ENCODE assay signal across 1 cellular context in genomic region chr9:71896762-71897161, GRCh38.
TF ChIP-seq lines count a peak whose summit lies in the region.

No MANE protein-coding gene starts in this region.

TF ChIP-seq in WTC11, 78 proteins besides CTCF, POLR2A, EP300 and RAD21 (continued from another document):
- TF ChIP-seq CDX4 (CRISPR knock-in tag; IDR thresholded peaks at IDR 0.05; ENCODE audit: borderline replicate concordance): no peak
- TF ChIP-seq GTF2I (CRISPR knock-in tag; conservative IDR thresholded peaks at IDR 0.05): no peak
- no peak for TF ChIP-seq ZBTB21 (CRISPR knock-in tag; IDR thresholded peaks at IDR 0.05; ENCODE audit: borderline replicate concordance)
- TF ChIP-seq GRHL2 (CRISPR knock-in tag; IDR thresholded peaks at IDR 0.05; ENCODE audit: insufficient replicate concordance, severe bottlenecking): no peak
- no peak for TF ChIP-seq GABPB1 (CRISPR knock-in tag; IDR thresholded peaks at IDR 0.05)
- TF ChIP-seq AFF4 (CRISPR knock-in tag; IDR thresholded peaks at IDR 0.05; ENCODE audit: borderline replicate concordance): no peak
- TF ChIP-seq ZNF425 (CRISPR knock-in tag; conservative IDR thresholded peaks at IDR 0.05): no peak
- TF ChIP-seq ZNF121 (CRISPR knock-in tag; IDR thresholded peaks at IDR 0.05): no peak
- TF ChIP-seq ZNF317 (CRISPR knock-in tag; IDR thresholded peaks at IDR 0.05; ENCODE audit: borderline replicate concordance, low read depth): no peak
- TF ChIP-seq NFATC4 (CRISPR knock-in tag; IDR thresholded peaks at IDR 0.05): no peak
- no peak for TF ChIP-seq ELF4 (CRISPR knock-in tag; IDR thresholded peaks at IDR 0.05; ENCODE audit: low read depth)
- no peak for TF ChIP-seq RELA (CRISPR knock-in tag; IDR thresholded peaks at IDR 0.05; ENCODE audit: borderline replicate concordance)
